Comparison of ENCODE assay signal across 21 cellular contexts in the genomic region with DNA sequence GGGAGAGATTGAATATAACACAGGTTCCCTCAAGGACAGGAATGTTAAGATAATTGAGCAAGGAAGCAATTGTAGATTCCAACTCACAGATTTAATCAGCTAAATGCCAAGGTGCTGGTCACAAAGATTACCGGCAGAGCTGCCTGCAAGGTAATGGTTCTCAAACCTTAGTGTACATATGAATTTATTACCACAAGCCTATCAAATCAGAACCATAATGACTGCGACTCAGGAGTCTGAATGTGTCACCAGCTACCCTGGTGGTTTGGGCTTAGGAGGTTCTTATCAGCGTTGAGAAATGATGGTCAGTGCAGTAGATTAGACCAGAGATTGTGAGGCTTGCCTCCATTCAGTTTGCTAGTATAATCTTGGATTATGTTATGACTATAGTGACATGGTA.
"Had no signal": no experiment of that assay in that cellular context is flagged by ENCODE, and none has a peak within 500 bp of the region (broad histone marks: within the 10 kb centered on the region; RNA-seq: fewer than 3 reads in every experiment).

No MANE protein-coding gene starts in this region.

- DNase-seq: hypothalamus; islet precursor cell; left ventricle myocardium inferior; mesendoderm; mucosa of descending colon; naive thymus-derived CD4-positive, alpha-beta T cell; ovary; right lobe of liver; stimulated activated CD4-positive, alpha-beta T cell treated with anti-CD3 and anti-CD28 coated beads, Interleukin-1b, Interleukin-23, amount 100 ng/mL, for 48 hours; stimulated activated CD4-positive, alpha-beta T cell treated with anti-CD3 and anti-CD28 coated beads, Interleukin-2, amount 100 ng/mL, for 48 hours; stimulated activated CD4-positive, alpha-beta T cell treated with anti-CD3 and anti-CD28 coated beads, Interleukin-4, amount 100 ng/mL, for 4 hours; stimulated activated CD8-positive, alpha-beta memory T cell treated with anti-CD3 and anti-CD28 coated beads, Interleukin-4, amount 100 ng/mL, for 48 hours; stimulated activated naive CD4-positive, alpha-beta T cell treated with Interleukin-2 at 50 U/mL for 16 hours; stimulated activated naive CD8-positive, alpha-beta T cell treated with anti-CD3 and anti-CD28 coated beads, Interleukin-15, amount 100 ng/mL, for 72 hours; substantia nigra; upper lobe of left lung had no signal

- H3K27me3 ChIP-seq: ovary, right atrium auricular region, right lobe of liver, tibial nerve, upper lobe of left lung, vagina had no signal

- H3K27ac ChIP-seq: left ventricle myocardium inferior, ovary, right atrium auricular region, right lobe of liver, tibial nerve, upper lobe of left lung, vagina had no signal

- H3K36me3 ChIP-seq: ovary, right atrium auricular region, right lobe of liver, upper lobe of left lung, vagina had no signal

- H3K4me3 ChIP-seq: left ventricle myocardium inferior, lung, mucosa of descending colon, ovary, right atrium auricular region, right lobe of liver, smooth muscle cell, tibial nerve, upper lobe of left lung, vagina had no signal
